15 cellular contexts compared by ENCODE assay signal in the genomic region with DNA sequence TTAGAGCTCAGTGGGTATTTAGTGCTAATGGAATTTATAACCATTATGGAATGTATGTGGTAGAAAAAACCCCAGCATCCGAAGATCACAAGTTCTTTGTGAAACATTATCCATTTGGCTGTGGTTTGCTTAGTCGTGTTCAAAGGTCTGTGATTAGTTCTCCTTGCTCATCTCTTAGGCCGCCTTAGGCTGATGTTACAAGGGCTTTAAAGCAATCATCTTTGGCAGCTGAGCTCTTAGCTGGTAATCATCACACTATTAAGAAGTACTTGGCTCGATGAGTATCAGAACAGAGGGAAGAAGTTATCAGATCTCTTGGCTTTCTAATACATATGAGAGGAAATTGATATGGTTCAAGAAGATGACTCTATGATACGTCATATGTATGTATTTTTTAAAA.
A peak's percentile ranks its signal among the peaks of the same experiment; 100 is the strongest.
DNase-seq lines count a peak whose midpoint lies in the region; ATAC-seq and TF ChIP-seq lines count a peak whose summit lies in the region.
"Had no signal": no experiment of that assay in that cellular context is flagged by ENCODE, and none has a peak within 500 bp of the region (broad histone marks: within the 10 kb centered on the region; RNA-seq: fewer than 3 reads in every experiment).

No MANE protein-coding gene starts in this region.

- peaks cover 3% of the 10 kb centered on the region for H3K27me3 ChIP-seq in A673 (replicated peaks; ENCODE audit: insufficient read depth, low read depth, low read length, poor library complexity)
- H3K27me3 ChIP-seq: gastrocnemius medialis, upper lobe of left lung had no signal

- H3K27ac ChIP-seq in A673 (ENCODE audit: low read depth, low read length, poor library complexity, severe bottlenecking) = no peak overlapping the region
- H3K27ac ChIP-seq: gastrocnemius medialis, upper lobe of left lung had no signal

- CTCF ChIA-PET in A673 (lab: Charles Lee) = no interaction called here

- ATAC-seq in GM18870 (IDR thresholded peaks at IDR 0.05; ENCODE audit: unreplicated experiment) = no peak
- ATAC-seq: activated T-helper 17 cell treated with anti-CD3 and anti-CD28 coated beads, Interleukin-2, amount 50 U/mL, for 72 hours; gastrocnemius medialis had no signal

- H3K9me3 ChIP-seq in A673 (ENCODE audit: low read depth, low read length, poor library complexity, severe bottlenecking) = no peaks in the 10 kb centered on the region
- H3K9me3 ChIP-seq: gastrocnemius medialis, upper lobe of left lung had no signal

- H3K4me3 ChIP-seq in A673 (ENCODE audit: low read depth, low read length, poor library complexity, severe bottlenecking) (no peak overlapping the region), HFF-Myc (replicated peaks; ENCODE audit: low read depth, low read length) (no peak overlapping the region)
- H3K4me3 ChIP-seq: gastrocnemius medialis, upper lobe of left lung had no signal

- intact Hi-C loops in A673 (cut with micrococcal nuclease; ENCODE audit: unreplicated experiment) = no loop called here

- TF ChIP-seq CTCF in A673 (conservative IDR thresholded peaks at IDR 0.05; ENCODE audit: low read depth, low read length) (no peak), HFF-Myc (IDR thresholded peaks at IDR 0.05; ENCODE audit: low read depth, low read length, missing control alignments) (no peak)

- no peaks in the 10 kb centered on the region for H3K4me1 ChIP-seq in A673 (ENCODE audit: insufficient read depth, low read length, poor library complexity, severe bottlenecking)
- H3K4me1 ChIP-seq: gastrocnemius medialis, upper lobe of left lung had no signal

- DNase-seq in A673 (ENCODE audit: low spot score) (peak; percentile 35), HFF-Myc (ENCODE audit: extremely low read depth, low read depth) (peak; percentile 36), amniotic epithelial cell (ENCODE audit: low read depth) (peak; percentile 76), glomerular visceral epithelial cell (ENCODE audit: extremely low spot score) (peak; percentile 86), HuH-7 (ENCODE audit: low spot score) (no peak), HUDEP-2 (lab: John Stamatoyannopoulos, UW; ENCODE audit: unreplicated experiment in 76 of 76) (no peak), 8988T (no peak)
- DNase-seq: activated CD4-positive, alpha-beta T cell treated with anti-CD3 and anti-CD28 coated beads for 4 hours; DND-41; gastrocnemius medialis; NCI-H2081 treated with DMSO at 0.1 percent for 48 hours; stimulated activated CD4-positive, alpha-beta T cell treated with anti-CD3 and anti-CD28 coated beads, Interleukin-15, amount 100 ng/mL, for 24 hours; upper lobe of left lung had no signal

- no TSS peak for BruUV-seq in A673 (replicated peaks; lab: Mats Ljungman, UMichigan)

- POLR2A ChIA-PET in A673 (lab: Charles Lee; ENCODE audit: low non-redundant PET) = no interaction called here

- no peaks in the 10 kb centered on the region for H3K36me3 ChIP-seq in A673 (ENCODE audit: insufficient read depth, low read length, poor library complexity, severe bottlenecking)
- H3K36me3 ChIP-seq: gastrocnemius medialis, upper lobe of left lung had no signal

Comparison
In these comparisons a context has a peak if more than half of its experiments do, and no peak if none do; other contexts are left out.
1. DNase-seq: peak in A673 (single experiment), HFF-Myc (single experiment), amniotic epithelial cell (single experiment) and glomerular visceral epithelial cell (single experiment); none in HuH-7 (single experiment), HUDEP-2 (0 of 76) and 8988T (single experiment).